7 cellular contexts compared by ENCODE assay signal in genomic region chr7:101289687-101290086, GRCh38. TPM values are rescaled to one million over a fixed set of nuclear protein-coding genes. Genes with fewer than 3 reads are reported as not detected.
DNase-seq lines count a peak whose midpoint lies in the region; ATAC-seq and TF ChIP-seq lines count a peak whose summit lies in the region.
"Not testable (repeated sequence)": the region's sequence is repeated elsewhere in the genome, so short reads cannot be mapped to it uniquely, and the experiment has no call there.

No MANE protein-coding gene starts in this region.

- H3K9me3 ChIP-seq in right lobe of liver: not testable (repeated sequence)

- TF ChIP-seq POLR2A in right lobe of liver (IDR thresholded peaks at IDR 0.05): peak; percentile 66

- not testable (repeated sequence) for H3K36me3 ChIP-seq in right lobe of liver

- intact Hi-C loops in right lobe of liver (cut with DNase I): loop anchor here in 1 of 2 donors (10.0 kb wide), 1 partner anchor 125 kb away; the partner anchor contains the start of gene VGF

- H3K9me3 Mint-ChIP-seq in activated naive CD8-positive, alpha-beta T cell treated with anti-CD3 and anti-CD28 coated beads, Interleukin-2, amount 50 U/mL, for 24 hours: not testable (repeated sequence)

- DNase-seq in RPMI8226 (peak; percentile 69), right lobe of liver (peak; percentile 56 to 88 (median 82))
- not testable (repeated sequence) for DNase-seq in activated naive CD8-positive, alpha-beta T cell treated with anti-CD3 and anti-CD28 coated beads, Interleukin-2, amount 50 U/mL, for 24 hours

- ATAC-seq in GM18520 (IDR thresholded peaks at IDR 0.05; ENCODE audit: unreplicated experiment) (peak; percentile 79), GM19467 (IDR thresholded peaks at IDR 0.05; ENCODE audit: unreplicated experiment) (peak; percentile 71), HG02943 (IDR thresholded peaks at IDR 0.05; ENCODE audit: low read depth, unreplicated experiment) (peak; percentile 61), HG03565 (IDR thresholded peaks at IDR 0.05; ENCODE audit: unreplicated experiment) (peak; percentile 48), right lobe of liver (peak; percentile 90 to 94 (median 92))
- ATAC-seq in activated naive CD8-positive, alpha-beta T cell treated with anti-CD3 and anti-CD28 coated beads, Interleukin-2, amount 50 U/mL, for 24 hours: peak; percentile 58

- WGBS in right lobe of liver (ENCODE audit: insufficient coverage, low coverage, low lambda C conversion rate, missing lambda C conversion rate): 0% methylated on average over 1 of the region's 4 CpGs

- not testable (repeated sequence) for H3K27me3 ChIP-seq in right lobe of liver

- H3K27ac Mint-ChIP-seq in activated naive CD8-positive, alpha-beta T cell treated with anti-CD3 and anti-CD28 coated beads, Interleukin-2, amount 50 U/mL, for 24 hours: not testable (repeated sequence)

- not testable (repeated sequence) for TF ChIP-seq CTCF in right lobe of liver (IDR thresholded peaks at IDR 0.05)

- H3K4me1 ChIP-seq in right lobe of liver: peaks cover 0 to 32% (median 4%) of the 10 kb centered on the region in 4 donors

- H3K4me3 ChIP-seq in right lobe of liver: peak overlapping the region; percentile 20 to 65 (median 61)

- H3K4me3 Mint-ChIP-seq in activated naive CD8-positive, alpha-beta T cell treated with anti-CD3 and anti-CD28 coated beads, Interleukin-2, amount 50 U/mL, for 24 hours: not testable (repeated sequence)

- H3K27me3 Mint-ChIP-seq in activated naive CD8-positive, alpha-beta T cell treated with anti-CD3 and anti-CD28 coated beads, Interleukin-2, amount 50 U/mL, for 24 hours: peaks cover 20% of the 10 kb centered on the region

- peak overlapping the region in 2 of 3 donors; percentile 72 to 88 for H3K27ac ChIP-seq in right lobe of liver

- H3K36me3 Mint-ChIP-seq in activated naive CD8-positive, alpha-beta T cell treated with anti-CD3 and anti-CD28 coated beads, Interleukin-2, amount 50 U/mL, for 24 hours (ENCODE audit: low read depth): not testable (repeated sequence)

- peaks cover 14% of the 10 kb centered on the region for H3K4me1 Mint-ChIP-seq in activated naive CD8-positive, alpha-beta T cell treated with anti-CD3 and anti-CD28 coated beads, Interleukin-2, amount 50 U/mL, for 24 hours

RNA-seq across cellular contexts. Expression of gene IFT22, which starts 31.9 kb away (rescaled TPM):
- 1 to 10 TPM; 5.4 to 8.1 (median 6.2) TPM for total RNA-seq in right lobe of liver

RNA-seq across cellular contexts. Expression of gene FIS1, which starts 44.8 kb away (rescaled TPM):
- 100 to 1,000 TPM; 105 to 228 (median 134) TPM for total RNA-seq in right lobe of liver

RNA-seq across cellular contexts. Expression of gene CLDN15, which starts 52.1 kb away (rescaled TPM):
- total RNA-seq in right lobe of liver: 10 to 100 TPM in 2 of 6 experiments, 1 to 10 TPM in 4; 5.9 to 10.8 (median 9.2) TPM
